Comparison of ENCODE assay signal across 8 cellular contexts in genomic region chr1:150561830-150562367, GRCh38. TPM values are rescaled to one million over a fixed set of nuclear protein-coding genes. Genes with fewer than 3 reads are reported as not detected.
A peak's percentile ranks its signal among the peaks of the same experiment; 100 is the strongest.
DNase-seq lines count a peak whose midpoint lies in the region; ATAC-seq and TF ChIP-seq lines count a peak whose summit lies in the region.

No MANE protein-coding gene starts in this region.

- no peak overlapping the region for H4K8ac ChIP-seq in neuronal stem cell (ENCODE audit: low read depth, low read length)

- no peak for TF ChIP-seq RAD21 in Ishikawa (IDR thresholded peaks at IDR 0.05; ENCODE audit: low read depth)

- H3K23ac ChIP-seq in neuronal stem cell (ENCODE audit: low read depth, low read length, poor library complexity) = peak overlapping the region; percentile 38

- peak overlapping the region; percentile 93 for H3K27ac ChIP-seq in CD4-positive, alpha-beta memory T cell (ENCODE audit: low read depth, low read length)
- H3K27ac ChIP-seq in foreskin keratinocyte (peak overlapping the region; percentile 98), neuronal stem cell (replicated peaks; ENCODE audit: low read length) (peak overlapping the region; percentile 100), subcutaneous abdominal adipose tissue (ENCODE audit: low read depth, low read length) (peak overlapping the region; percentile 100)

- H2BK5ac ChIP-seq in neuronal stem cell (ENCODE audit: low read length) = peak overlapping the region; percentile 89

- H2BK120ac ChIP-seq in neuronal stem cell (ENCODE audit: low read depth, low read length) = peak overlapping the region; percentile 18

- peak overlapping the region; percentile 89 for H3K9ac ChIP-seq in neuronal stem cell (ENCODE audit: low read depth, low read length, poor library complexity)
- H3K9ac ChIP-seq in subcutaneous abdominal adipose tissue (ENCODE audit: low read length in 5 of 5) = peak overlapping the region; percentile 79 to 100 (median 98)

- ATAC-seq in GM19438 (IDR thresholded peaks at IDR 0.05; ENCODE audit: low read depth, unreplicated experiment) = peak; percentile 35
- ATAC-seq in foreskin keratinocyte = peak; percentile 55

- peak overlapping the region; percentile 20 for H2AK5ac ChIP-seq in neuronal stem cell (ENCODE audit: low read depth, low read length)

- H2BK12ac ChIP-seq in neuronal stem cell (ENCODE audit: low read length) = no peak overlapping the region

- H3K18ac ChIP-seq in neuronal stem cell (ENCODE audit: low read length) = peak overlapping the region; percentile 100

- CTCF ChIA-PET in CD4-positive, alpha-beta memory T cell (lab: Charles Lee; ENCODE audit: partially characterized antibody) = interaction anchor here (2.0 to 13.6 kb wide), 7 partner anchors 14 to 135 kb away, joined by 12 to 501 read pairs (median 45); partner anchors contain the start of genes ENSA, FALEC, GOLPH3L and MCL1

- no peak for TF ChIP-seq CTCF in foreskin keratinocyte (conservative IDR thresholded peaks at IDR 0.05)

- H3K4me1 Mint-ChIP-seq in CD4-positive, alpha-beta memory T cell = peaks cover 33 to 69% (median 47%) of the 10 kb centered on the region in 4 donors

- TF ChIP-seq EP300 in Ishikawa (IDR thresholded peaks at IDR 0.05; ENCODE audit: borderline replicate concordance) = peak; percentile 68; the same call in 1 of the 2 replicates

- peak overlapping the region; percentile 84 for H2AFZ ChIP-seq in neuronal stem cell (ENCODE audit: low read length)

- H3K4me3 Mint-ChIP-seq in CD4-positive, alpha-beta memory T cell = peak overlapping the region; percentile 90 to 99 (median 93)

- H4K91ac ChIP-seq in neuronal stem cell (ENCODE audit: low read depth, low read length, poor library complexity) = no peak overlapping the region

- peak overlapping the region; percentile 72 to 79 for H3K4me3 ChIP-seq in CD4-positive, alpha-beta memory T cell (ENCODE audit: low read length in 2 of 2)
- peak overlapping the region; percentile 60 to 84 for H3K4me3 ChIP-seq in neuronal stem cell (ENCODE audit: low read length in 2 of 2)
- peak overlapping the region; percentile 65 to 81 (median 78) for H3K4me3 ChIP-seq in subcutaneous abdominal adipose tissue (ENCODE audit: low read depth in 1 of 5, low read length in 5 of 5)

- peak overlapping the region; percentile 95 to 100 (median 99) for H3K27ac Mint-ChIP-seq in CD4-positive, alpha-beta memory T cell

- H2BK15ac ChIP-seq in neuronal stem cell (ENCODE audit: low read length) = peak overlapping the region; percentile 76

- peak overlapping the region; percentile 0 for H3K4ac ChIP-seq in neuronal stem cell (ENCODE audit: low read length)

- WGBS in neuronal stem cell (ENCODE audit: extremely low coverage in 2 of 2, insufficient read length in 2 of 2, insufficient replicate concordance in 1 of 2), 2 donors = no CpG with 5 or more reads among the region's 20 CpGs

- intact Hi-C loops in CD4-positive, alpha-beta memory T cell (cut with micrococcal nuclease) = loop anchor here (1.0 to 5.0 kb wide), 11 partner anchors 47 to 595 kb away; partner anchors contain the start of genes CDC42SE1, CTSS, ENSA and FALEC

- peaks cover 0 to 10% of the 10 kb centered on the region in 2 donors for H3K36me3 Mint-ChIP-seq in CD4-positive, alpha-beta memory T cell

- no peaks in the 10 kb centered on the region for H3K9me3 ChIP-seq in CD4-positive, alpha-beta memory T cell (ENCODE audit: control insufficient read depth in 1 of 2, low read length in 2 of 2)
- H3K9me3 ChIP-seq in neuronal stem cell (replicated peaks in 1 of 2; ENCODE audit: control insufficient read depth in 2 of 2, insufficient read depth in 1 of 2, low read depth in 1 of 2, low read length in 2 of 2) (no peaks in the 10 kb centered on the region), subcutaneous abdominal adipose tissue (ENCODE audit: control insufficient read depth in 5 of 5, low read length in 5 of 5) (no peaks in the 10 kb centered on the region)

- H3K36me3 ChIP-seq in CD4-positive, alpha-beta memory T cell (ENCODE audit: insufficient read depth, low read length) = no peaks in the 10 kb centered on the region
- H3K36me3 ChIP-seq in neuronal stem cell (replicated peaks in 1 of 2; ENCODE audit: control insufficient read depth in 2 of 2, insufficient read depth in 2 of 2, low read length in 2 of 2) (peaks cover 0 to 3% of the 10 kb centered on the region in 2 donors), subcutaneous abdominal adipose tissue (ENCODE audit: control insufficient read depth in 5 of 5, insufficient read depth in 5 of 5, low read length in 5 of 5) (peaks cover 0 to 13% (median 10%) of the 10 kb centered on the region in 5 donors)

- no peaks in the 10 kb centered on the region for H3K27me3 Mint-ChIP-seq in CD4-positive, alpha-beta memory T cell

- H3K4me2 ChIP-seq in neuronal stem cell (ENCODE audit: insufficient read depth, low read length, poor library complexity, severe bottlenecking) = peak overlapping the region; percentile 90

- peaks cover 7% of the 10 kb centered on the region for H3K79me1 ChIP-seq in neuronal stem cell (ENCODE audit: low read depth, low read length)

- POLR2A ChIA-PET in CD4-positive, alpha-beta memory T cell (lab: Charles Lee; ENCODE audit: partially characterized antibody) = interaction anchor here (1.0 to 16.5 kb wide), 16 partner anchors 11 to 675 kb away, joined by 3 to 1751 read pairs (median 10); partner anchors contain the start of genes ANP32E, CTSS, ENSA and FALEC

- peaks cover 0 to 5% (median 0%) of the 10 kb centered on the region in 8 donors for H3K9me3 Mint-ChIP-seq in CD4-positive, alpha-beta memory T cell

- H3K27me3 ChIP-seq in CD4-positive, alpha-beta memory T cell (ENCODE audit: insufficient read depth, low read length) = no peaks in the 10 kb centered on the region
- H3K27me3 ChIP-seq in foreskin keratinocyte (no peaks in the 10 kb centered on the region), neuronal stem cell (ENCODE audit: control insufficient read depth in 3 of 3, insufficient read depth in 3 of 3, low read depth in 1 of 3, low read length in 3 of 3) (no peaks in the 10 kb centered on the region), subcutaneous abdominal adipose tissue (ENCODE audit: control insufficient read depth in 5 of 5, insufficient read depth in 4 of 5, low read length in 5 of 5) (no peaks in the 10 kb centered on the region)

- no peak overlapping the region for H3K14ac ChIP-seq in neuronal stem cell (ENCODE audit: low read length)

- peak; percentile 75 to 88 (median 79) for DNase-seq in CD4-positive, alpha-beta memory T cell
- DNase-seq in SHP77 treated with DMSO at 0.1 percent for 48 hours (lab: John Stamatoyannopoulos, UW) (peak; percentile 86), foreskin keratinocyte (peak; percentile 71 to 86), neuronal stem cell (ENCODE audit: low spot score) (peak; percentile 81)
- peak; percentile 90 for DNase-seq in activated naive CD4-positive, alpha-beta T cell treated with Interleukin-2 at 50 U/mL for 16 hours

- peaks cover 65% of the 10 kb centered on the region for H3K4me1 ChIP-seq in CD4-positive, alpha-beta memory T cell (ENCODE audit: insufficient read depth, low read length)
- H3K4me1 ChIP-seq in foreskin keratinocyte = peaks cover 28% of the 10 kb centered on the region
- peaks cover 28 to 32% of the 10 kb centered on the region in 2 donors for H3K4me1 ChIP-seq in neuronal stem cell (ENCODE audit: control insufficient read depth in 2 of 2, insufficient read depth in 1 of 2, low read depth in 1 of 2, low read length in 2 of 2)
- peaks cover 24 to 88% (median 73%) of the 10 kb centered on the region in 5 donors for H3K4me1 ChIP-seq in subcutaneous abdominal adipose tissue (ENCODE audit: control insufficient read depth in 5 of 5, insufficient read depth in 5 of 5, low read length in 5 of 5)

TF ChIP-seq in Ishikawa, 13 proteins besides CTCF, POLR2A, EP300 and RAD21 (continues in another document):
- TF ChIP-seq TEAD4 (IDR thresholded peaks at IDR 0.05) (peak; percentile 53), NFIC (IDR thresholded peaks at IDR 0.05) (peak; percentile 53), TAF1 (IDR thresholded peaks at IDR 0.05; ENCODE audit: low read depth) (0 out of 2 replicates have a peak, but pooled peaks have one; percentile 28), CEBPB (IDR thresholded peaks at IDR 0.05) (no peak), FOXM1 (IDR thresholded peaks at IDR 0.05; ENCODE audit: borderline replicate concordance, low read depth) (peak; percentile 9; the same call in 1 of the 2 replicates), TCF12 (IDR thresholded peaks at IDR 0.05; ENCODE audit: low read depth) (peak; percentile 57; the same call in 1 of the 2 replicates), EGR1 (IDR thresholded peaks at IDR 0.05) (no peak), CREB1 (IDR thresholded peaks at IDR 0.05; ENCODE audit: low read depth) (no peak)

RNA-seq across cellular contexts. Expression of gene ADAMTSL4, which starts 12.7 kb away (rescaled TPM):
- total RNA-seq in CD4-positive, alpha-beta memory T cell = under 1 TPM; 0.23 to 0.33 TPM
- polyA plus RNA-seq in CD4-positive, alpha-beta memory T cell = under 1 TPM in 1 of 2 donors, not detected in 1; 0.24 TPM
- 0.65 and 1.6 TPM in 2 replicates for total RNA-seq in foreskin keratinocyte
- 1.3 and 2.1 TPM in 2 replicates for polyA plus RNA-seq in foreskin keratinocyte
- 0.14 TPM for polyA plus RNA-seq in neuronal stem cell (2013, experiment 1 of 2)
- polyA plus RNA-seq in neuronal stem cell (2013, experiment 2 of 2) = 0.17 TPM

RNA-seq across cellular contexts. Expression of gene MCL1, which starts 17.5 kb away (rescaled TPM):
- total RNA-seq in CD4-positive, alpha-beta memory T cell = 100 to 1,000 TPM; 314 to 331 TPM
- 100 to 1,000 TPM; 116 to 207 TPM for polyA plus RNA-seq in CD4-positive, alpha-beta memory T cell
- 180 and 202 TPM in 2 replicates for total RNA-seq in foreskin keratinocyte
- 81.0 and 98.8 TPM in 2 replicates for polyA plus RNA-seq in foreskin keratinocyte
- polyA plus RNA-seq in neuronal stem cell (2013, experiment 1 of 2) = 117 TPM
- polyA plus RNA-seq in neuronal stem cell (2013, experiment 2 of 2) = 117 TPM

RNA-seq across cellular contexts. Expression of gene FALEC, which starts 46.3 kb away (rescaled TPM):
- under 1 TPM in 1 of 2 experiments, not detected in 1; 0.64 TPM for total RNA-seq in CD4-positive, alpha-beta memory T cell
- polyA plus RNA-seq in CD4-positive, alpha-beta memory T cell = 1 to 10 TPM in 1 of 2 donors, not detected in 1; 1.1 TPM
- total RNA-seq in foreskin keratinocyte = not detected in 2 replicates
- polyA plus RNA-seq in foreskin keratinocyte = 0.13 and 0.16 TPM in 2 replicates
- 0.67 TPM for polyA plus RNA-seq in neuronal stem cell (2013, experiment 1 of 2)
- polyA plus RNA-seq in neuronal stem cell (2013, experiment 2 of 2) = 1.1 TPM

RNA-seq across cellular contexts. Expression of gene ECM1, which starts 54.0 kb away (rescaled TPM):
- 1 to 10 TPM; 1.9 to 2.0 TPM for total RNA-seq in CD4-positive, alpha-beta memory T cell
- polyA plus RNA-seq in CD4-positive, alpha-beta memory T cell = not detected
- total RNA-seq in foreskin keratinocyte = 59.5 and 73.1 TPM in 2 replicates
- 87.6 and 100 TPM in 2 replicates for polyA plus RNA-seq in foreskin keratinocyte
- polyA plus RNA-seq in neuronal stem cell (2013, experiment 1 of 2) = 0.91 TPM
- 0.91 TPM for polyA plus RNA-seq in neuronal stem cell (2013, experiment 2 of 2)

Comparison
In these comparisons a context has a peak if more than half of its experiments do, and no peak if none do; other contexts are left out.
1. Peak in every context shown above with its lines: DNase-seq, ATAC-seq, H3K4me3 ChIP-seq and H3K27ac ChIP-seq.